In genomic region chr1:1892763-1893120, GRCh38 we compare ENCODE assay signal across 11 cellular contexts. TPM values are rescaled to one million over a fixed set of nuclear protein-coding genes. Genes with fewer than 3 reads are reported as not detected.
A peak's percentile ranks its signal among the peaks of the same experiment; 100 is the strongest.
DNase-seq lines count a peak whose midpoint lies in the region; ATAC-seq and TF ChIP-seq lines count a peak whose summit lies in the region.
"Had no signal": no experiment of that assay in that cellular context is flagged by ENCODE, and none has a peak within 500 bp of the region (broad histone marks: within the 10 kb centered on the region; RNA-seq: fewer than 3 reads in every experiment).

No MANE protein-coding gene starts in this region.

- no peaks in the 10 kb centered on the region for H3K36me3 ChIP-seq in ascending aorta
- H3K36me3 ChIP-seq: lower lobe of right lung had no signal

- peaks cover 0 to 35% of the 10 kb centered on the region in 2 donors for H3K4me1 ChIP-seq in ascending aorta

- ATAC-seq in naive thymus-derived CD8-positive, alpha-beta T cell = no peak
- ATAC-seq in GM21576 (IDR thresholded peaks at IDR 0.05; ENCODE audit: unreplicated experiment) (no peak), GM21723 (IDR thresholded peaks at IDR 0.05; ENCODE audit: unreplicated experiment) (no peak)
- ATAC-seq: lower lobe of right lung had no signal

- H3K27me3 ChIP-seq in ascending aorta = no peaks in the 10 kb centered on the region

- H3K27me3 Mint-ChIP-seq in HFFc6 (ENCODE audit: insufficient read depth) = peaks cover 10% of the 10 kb centered on the region
- no peaks in the 10 kb centered on the region for H3K27me3 Mint-ChIP-seq in naive thymus-derived CD8-positive, alpha-beta T cell

- H3K9me3 ChIP-seq in ascending aorta = no peaks in the 10 kb centered on the region
- H3K9me3 ChIP-seq: lower lobe of right lung had no signal

- no peaks in the 10 kb centered on the region for H3K9me3 Mint-ChIP-seq in HFFc6
- no peaks in the 10 kb centered on the region for H3K9me3 Mint-ChIP-seq in naive thymus-derived CD8-positive, alpha-beta T cell

- POLR2A ChIA-PET in naive thymus-derived CD8-positive, alpha-beta T cell (lab: Charles Lee) = interaction anchor here (0.7 to 2.3 kb wide), 4 partner anchors 13 to 262 kb away, joined by 3 to 25 read pairs (median 8); no protein-coding TSS in a partner anchor

- no peak for DNase-seq in AG10803 (ENCODE audit: low read depth)
- DNase-seq in HFFc6 = no peak
- DNase-seq in ascending aorta (ENCODE audit: low spot score in 2 of 2) = no peak
- DNase-seq in naive thymus-derived CD8-positive, alpha-beta T cell = no peak
- DNase-seq in NCI-H524 (lab: John Stamatoyannopoulos, UW) = no peak
- no peak for DNase-seq in NCI-H345 treated with DMSO at 0.1 percent for 48 hours (lab: John Stamatoyannopoulos, UW; ENCODE audit: unreplicated experiment)
- DNase-seq: aorta, lower lobe of right lung, NCI-H82 had no signal

- no peak overlapping the region for H3K27ac Mint-ChIP-seq in HFFc6
- peak overlapping the region; percentile 89 to 99 (median 96) for H3K27ac Mint-ChIP-seq in naive thymus-derived CD8-positive, alpha-beta T cell

- peaks cover 13% of the 10 kb centered on the region for H3K36me3 Mint-ChIP-seq in HFFc6 (ENCODE audit: low read depth)
- H3K36me3 Mint-ChIP-seq in naive thymus-derived CD8-positive, alpha-beta T cell = peaks cover 0 to 5% (median 0%) of the 10 kb centered on the region in 3 donors

- TF ChIP-seq CTCF in AG10803 (conservative IDR thresholded peaks at IDR 0.05; ENCODE audit: low read length) = no peak
- no peak for TF ChIP-seq CTCF in HFFc6 (IDR thresholded peaks at IDR 0.05)
- TF ChIP-seq CTCF in ascending aorta (IDR thresholded peaks at IDR 0.05) = no peak

- peak overlapping the region; percentile 93 to 94 for H3K27ac ChIP-seq in ascending aorta

- H3K4me3 ChIP-seq in AG10803 (ENCODE audit: low read length) (peak overlapping the region; percentile 74), ascending aorta (peak overlapping the region in 1 of 2 donors; percentile 83)

- intact Hi-C loops in ascending aorta (cut with DNase I) = no loop called here

- H3K4me3 Mint-ChIP-seq in HFFc6 = peak overlapping the region; percentile 89
- H3K4me3 Mint-ChIP-seq in naive thymus-derived CD8-positive, alpha-beta T cell = peak overlapping the region; percentile 80 to 96 (median 93)

- H3K4me1 Mint-ChIP-seq in HFFc6 (ENCODE audit: low read depth) = peaks cover 31% of the 10 kb centered on the region
- H3K4me1 Mint-ChIP-seq in naive thymus-derived CD8-positive, alpha-beta T cell = peaks cover 28 to 58% (median 56%) of the 10 kb centered on the region in 4 donors

RNA-seq across cellular contexts. Expression of gene GNB1, which starts 1.9 kb away (rescaled TPM):
- 100 to 1,000 TPM; 502 to 618 (median 574) TPM for total RNA-seq in HFFc6 (2021; fragmentation: NEBNext Ultra II Directional; extraction: Animal tissue kit (Norgen Biotek cat#: 25700))
- 170 TPM for total RNA-seq in ascending aorta
- total RNA-seq in naive thymus-derived CD8-positive, alpha-beta T cell = 100 to 1,000 TPM; 231 to 232 TPM
- polyA plus RNA-seq in naive thymus-derived CD8-positive, alpha-beta T cell = 100 to 1,000 TPM in 2 of 3 donors, 10 to 100 TPM in 1; 45.9 to 107 (median 105) TPM

RNA-seq across cellular contexts. Expression of gene CALML6, which starts 22.3 kb away (rescaled TPM):
- under 1 TPM in 5 of 6 experiments, not detected in 1; 0.11 to 0.95 (median 0.48) TPM for total RNA-seq in HFFc6 (2021; fragmentation: NEBNext Ultra II Directional; extraction: Animal tissue kit (Norgen Biotek cat#: 25700))
- not detected for total RNA-seq in ascending aorta
- 1 to 10 TPM; 1.4 to 1.6 TPM for total RNA-seq in naive thymus-derived CD8-positive, alpha-beta T cell
- polyA plus RNA-seq in naive thymus-derived CD8-positive, alpha-beta T cell = not detected
- total RNA-seq: lower lobe of right lung had no signal

RNA-seq across cellular contexts. Expression of gene TMEM52, which starts 26.3 kb away (rescaled TPM):
- total RNA-seq in HFFc6 (2021; fragmentation: NEBNext Ultra II Directional; extraction: Animal tissue kit (Norgen Biotek cat#: 25700)) = under 1 TPM in 3 of 6 experiments, not detected in 3; 0.21 to 0.38 (median 0.25) TPM
- total RNA-seq in ascending aorta = not detected
- total RNA-seq in naive thymus-derived CD8-positive, alpha-beta T cell = 1 to 10 TPM in 1 of 2 experiments, not detected in 1; 1.0 TPM
- under 1 TPM in 2 of 3 donors, not detected in 1; 0.20 to 0.53 TPM for polyA plus RNA-seq in naive thymus-derived CD8-positive, alpha-beta T cell
- total RNA-seq: aorta had no signal
